8 cellular contexts compared by ENCODE assay signal in the genomic region with DNA sequence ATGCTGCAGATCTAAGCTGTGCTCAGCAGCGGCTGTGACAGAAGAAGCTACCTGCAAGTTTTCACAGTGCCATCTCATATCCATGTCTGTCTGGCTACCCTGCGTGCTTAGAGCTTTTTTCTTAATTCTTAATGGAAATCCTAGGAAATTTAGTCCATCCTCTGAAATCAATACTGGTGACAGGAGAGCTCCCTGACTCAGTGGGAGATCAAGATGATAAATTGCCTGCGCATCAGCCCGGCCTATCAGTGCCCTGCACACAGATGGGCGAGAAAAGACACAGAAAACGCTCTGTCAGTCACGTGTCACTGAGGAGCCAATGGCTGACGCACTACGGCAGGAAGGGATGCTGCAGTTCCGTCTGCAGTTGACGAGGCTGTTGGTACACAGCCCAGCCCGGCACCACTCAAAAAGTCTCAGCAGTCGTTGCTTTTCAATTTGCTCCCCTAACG.
A peak's percentile ranks its signal among the peaks of the same experiment; 100 is the strongest.
DNase-seq lines count a peak whose midpoint lies in the region; ATAC-seq and TF ChIP-seq lines count a peak whose summit lies in the region.

No MANE protein-coding gene starts in this region.

- H3K4me1 ChIP-seq in right cardiac atrium (ENCODE audit: control insufficient read depth, insufficient read depth, low read length) (no peaks in the 10 kb centered on the region), rectal smooth muscle tissue (ENCODE audit: control insufficient read depth, insufficient read depth, low read length) (no peaks in the 10 kb centered on the region)

- DNase-seq in AG10803 (ENCODE audit: low read depth) (peak; percentile 13), HT1080 (ENCODE audit: low read depth) (peak; percentile 29), SK-N-DZ (ENCODE audit: low spot score) (peak; percentile 93), right cardiac atrium (peak; percentile 69 to 84 (median 81))
- DNase-seq in activated naive CD8-positive, alpha-beta T cell treated with anti-CD3 and anti-CD28 coated beads for 36 hours = peak; percentile 46

- WGBS in right cardiac atrium = 7% methylated on average over 14 of the region's 14 CpGs

- no peaks in the 10 kb centered on the region for H3K36me3 Mint-ChIP-seq in activated naive CD8-positive, alpha-beta T cell treated with anti-CD3 and anti-CD28 coated beads for 36 hours

- no peaks in the 10 kb centered on the region for H3K27me3 ChIP-seq in right cardiac atrium (ENCODE audit: control insufficient read depth, insufficient read depth)
- no peaks in the 10 kb centered on the region for H3K27me3 ChIP-seq in rectal smooth muscle tissue (ENCODE audit: control insufficient read depth, insufficient read depth, low read length)

- no peaks in the 10 kb centered on the region for H3K36me3 ChIP-seq in rectal smooth muscle tissue (ENCODE audit: control insufficient read depth, insufficient read depth, low read length)

- H3K4me3 Mint-ChIP-seq in activated naive CD8-positive, alpha-beta T cell treated with anti-CD3 and anti-CD28 coated beads for 36 hours = peak overlapping the region; percentile 77

- no peaks in the 10 kb centered on the region for H3K9me3 ChIP-seq in right cardiac atrium (ENCODE audit: control insufficient read depth, low read length)

- intact Hi-C loops in right cardiac atrium (cut with DNase I) = no loop called here

- no peaks in the 10 kb centered on the region for H3K27me3 Mint-ChIP-seq in activated naive CD8-positive, alpha-beta T cell treated with anti-CD3 and anti-CD28 coated beads for 36 hours

- no peaks in the 10 kb centered on the region for H3K4me1 Mint-ChIP-seq in activated naive CD8-positive, alpha-beta T cell treated with anti-CD3 and anti-CD28 coated beads for 36 hours

- H3K9me3 Mint-ChIP-seq in activated naive CD8-positive, alpha-beta T cell treated with anti-CD3 and anti-CD28 coated beads for 36 hours = no peaks in the 10 kb centered on the region

- H3K4me3 ChIP-seq in AG10803 (ENCODE audit: low read length) = peak overlapping the region; percentile 26
- H3K4me3 ChIP-seq in right cardiac atrium (ENCODE audit: low read length) = peak overlapping the region; percentile 11
- peak overlapping the region; percentile 34 for H3K4me3 ChIP-seq in rectal smooth muscle tissue (ENCODE audit: low read length)

- H3K27ac ChIP-seq in right cardiac atrium (ENCODE audit: low read length) = no peak overlapping the region
- H3K27ac ChIP-seq in rectal smooth muscle tissue (ENCODE audit: low read depth, low read length) = no peak overlapping the region

- no peak overlapping the region for H3K9ac ChIP-seq in rectal smooth muscle tissue (ENCODE audit: low read length)

- TF ChIP-seq CTCF in AG10803 (conservative IDR thresholded peaks at IDR 0.05; ENCODE audit: low read length) = no peak

- peak; percentile 77 for ATAC-seq in GM19468 (IDR thresholded peaks at IDR 0.05; ENCODE audit: extremely low read depth, unreplicated experiment)
- peak; percentile 95 to 96 for ATAC-seq in right cardiac atrium
- no peak for ATAC-seq in GM19324 (IDR thresholded peaks at IDR 0.05; ENCODE audit: low FRiP score, unreplicated experiment)

- peak overlapping the region; percentile 46 for H3K27ac Mint-ChIP-seq in activated naive CD8-positive, alpha-beta T cell treated with anti-CD3 and anti-CD28 coated beads for 36 hours

Comparison
In these comparisons a context has a peak if more than half of its experiments do, and no peak if none do; other contexts are left out.
1. DNase-seq: peak in every context shown above with its lines; median percentile 93 in SK-N-DZ; 81 in right cardiac atrium; 46 in activated naive CD8-positive, alpha-beta T cell treated with anti-CD3 and anti-CD28 coated beads for 36 hours; 29 in HT1080; 13 in AG10803.